Comparison of ENCODE assay signal across 8 cellular contexts in genomic region chr12:57590536-57590891, GRCh38. TPM values are rescaled to one million over a fixed set of nuclear protein-coding genes. Genes with fewer than 3 reads are reported as not detected.
DNase-seq lines count a peak whose midpoint lies in the region; ATAC-seq and TF ChIP-seq lines count a peak whose summit lies in the region.

No MANE protein-coding gene starts in this region.

- H3K23ac ChIP-seq in neuronal stem cell (ENCODE audit: low read depth, low read length, poor library complexity), result no peak overlapping the region

- H3K4me3 ChIP-seq in effector memory CD4-positive, alpha-beta T cell (ENCODE audit: insufficient read depth, low read depth, low read length, poor library complexity, severe bottlenecking), result peak overlapping the region; percentile 71
- peak overlapping the region; percentile 77 to 93 for H3K4me3 ChIP-seq in neuronal stem cell (ENCODE audit: low read length in 2 of 2)

- peaks cover 22% of the 10 kb centered on the region for H3K4me1 Mint-ChIP-seq in Calu3 (ENCODE audit: low read depth, unreplicated experiment)

- H3K27me3 ChIP-seq in effector memory CD4-positive, alpha-beta T cell (replicated peaks; ENCODE audit: control insufficient read depth, insufficient read depth, low read length, poor library complexity, severe bottlenecking), result no peaks in the 10 kb centered on the region
- H3K27me3 ChIP-seq in neuronal stem cell (ENCODE audit: control insufficient read depth in 3 of 3, insufficient read depth in 3 of 3, low read depth in 1 of 3, low read length in 3 of 3), result no peaks in the 10 kb centered on the region

- peaks cover 18% of the 10 kb centered on the region for H3K4me1 ChIP-seq in effector memory CD4-positive, alpha-beta T cell (ENCODE audit: control insufficient read depth, insufficient read depth, low read length, poor library complexity, severe bottlenecking)
- peaks cover 5 to 6% of the 10 kb centered on the region in 2 donors for H3K4me1 ChIP-seq in neuronal stem cell (ENCODE audit: control insufficient read depth in 2 of 2, insufficient read depth in 1 of 2, low read depth in 1 of 2, low read length in 2 of 2)

- no peak overlapping the region for H4K8ac ChIP-seq in neuronal stem cell (ENCODE audit: low read depth, low read length)

- no peak overlapping the region for H2BK5ac ChIP-seq in neuronal stem cell (ENCODE audit: low read length)

- no TSS peak for BruUV-seq in Calu3 (replicated peaks; lab: Mats Ljungman, UMichigan)

- H3K9ac ChIP-seq in neuronal stem cell (ENCODE audit: low read depth, low read length, poor library complexity), result no peak overlapping the region

- peaks cover 5% of the 10 kb centered on the region for H3K36me3 ChIP-seq in effector memory CD4-positive, alpha-beta T cell (ENCODE audit: control insufficient read depth, insufficient read depth, low read length)
- H3K36me3 ChIP-seq in neuronal stem cell (replicated peaks in 1 of 2; ENCODE audit: control insufficient read depth in 2 of 2, insufficient read depth in 2 of 2, low read length in 2 of 2), result peaks cover 0 to 7% of the 10 kb centered on the region in 2 donors

- no peak overlapping the region for H2BK120ac ChIP-seq in neuronal stem cell (ENCODE audit: low read depth, low read length)

- peak overlapping the region; percentile 61 for H3K27ac ChIP-seq in effector memory CD4-positive, alpha-beta T cell (ENCODE audit: insufficient read depth, low read length, poor library complexity, severe bottlenecking)
- no peak overlapping the region for H3K27ac ChIP-seq in neuronal stem cell (replicated peaks; ENCODE audit: low read length)

- H3K18ac ChIP-seq in neuronal stem cell (ENCODE audit: low read length), result no peak overlapping the region

- peaks cover 23% of the 10 kb centered on the region for H3K36me3 Mint-ChIP-seq in Calu3 (ENCODE audit: insufficient read depth, unreplicated experiment)

- DNase-seq in Calu3 (no peak), NCI-H146 (lab: John Stamatoyannopoulos, UW) (peak; percentile 25), neuronal stem cell (ENCODE audit: low spot score) (no peak), COR-L47 (lab: John Stamatoyannopoulos, UW) (no peak)
- no peak for DNase-seq in effector memory CD4-positive, alpha-beta T cell
- no peak for DNase-seq in activated effector memory CD4-positive, alpha-beta T cell treated with Interleukin-2 at 50 U/mL for 16 hours

- WGBS in neuronal stem cell (ENCODE audit: extremely low coverage in 2 of 2, insufficient read length in 2 of 2, insufficient replicate concordance in 1 of 2), 2 donors, result no CpG with 5 or more reads among the region's 4 CpGs

- ATAC-seq in GM19452 (IDR thresholded peaks at IDR 0.05; ENCODE audit: unreplicated experiment) (no peak), GM21423 (IDR thresholded peaks at IDR 0.05; ENCODE audit: unreplicated experiment) (no peak)

- H3K27ac Mint-ChIP-seq in Calu3 (ENCODE audit: unreplicated experiment), result peak overlapping the region; percentile 94

- no peak overlapping the region for H2BK12ac ChIP-seq in neuronal stem cell (ENCODE audit: low read length)

- CTCF ChIA-PET in Calu3 (lab: Charles Lee), result interaction anchor here (1.0 kb wide), 1 partner anchor 53 kb away, joined by 3 read pairs; no protein-coding TSS in a partner anchor

- H3K27me3 Mint-ChIP-seq in Calu3 (ENCODE audit: unreplicated experiment), result peaks cover 12% of the 10 kb centered on the region

- H2BK15ac ChIP-seq in neuronal stem cell (ENCODE audit: low read length), result no peak overlapping the region

- no peaks in the 10 kb centered on the region for H3K9me3 ChIP-seq in effector memory CD4-positive, alpha-beta T cell (ENCODE audit: control insufficient read depth, low read length)
- no peaks in the 10 kb centered on the region for H3K9me3 ChIP-seq in neuronal stem cell (replicated peaks in 1 of 2; ENCODE audit: control insufficient read depth in 2 of 2, insufficient read depth in 1 of 2, low read depth in 1 of 2, low read length in 2 of 2)

- H3K4me3 Mint-ChIP-seq in Calu3 (ENCODE audit: low read depth, unreplicated experiment), result peak overlapping the region; percentile 93

- no peak for TF ChIP-seq CTCF in Calu3 (IDR thresholded peaks at IDR 0.05; ENCODE audit: unreplicated experiment)

- peaks cover 3% of the 10 kb centered on the region for H3K9me3 Mint-ChIP-seq in Calu3 (ENCODE audit: low read depth, unreplicated experiment)

- no peak overlapping the region for H3K14ac ChIP-seq in neuronal stem cell (ENCODE audit: low read length)

- H3K4me2 ChIP-seq in neuronal stem cell (ENCODE audit: insufficient read depth, low read length, poor library complexity, severe bottlenecking), result peak overlapping the region; percentile 85

- H2AFZ ChIP-seq in neuronal stem cell (ENCODE audit: low read length), result peak overlapping the region; percentile 97

- intact Hi-C loops in Calu3 (cut with micrococcal nuclease; ENCODE audit: unreplicated experiment), result no loop called here

- H3K4ac ChIP-seq in neuronal stem cell (ENCODE audit: low read length), result no peak overlapping the region

- no peak overlapping the region for H4K91ac ChIP-seq in neuronal stem cell (ENCODE audit: low read depth, low read length, poor library complexity)

- H2AK5ac ChIP-seq in neuronal stem cell (ENCODE audit: low read depth, low read length), result no peak overlapping the region

- H3K79me1 ChIP-seq in neuronal stem cell (ENCODE audit: low read depth, low read length), result no peaks in the 10 kb centered on the region

RNA-seq across cellular contexts. Expression of gene PIP4K2C, which starts 0.5 kb away (rescaled TPM):
- 66.3 and 80.3 TPM in 2 replicates for total RNA-seq in Calu3 (2022)
- polyA plus RNA-seq in neuronal stem cell (2013, experiment 1 of 2), result 9.6 TPM
- polyA plus RNA-seq in neuronal stem cell (2013, experiment 2 of 2), result 9.4 TPM

RNA-seq across cellular contexts. Expression of gene DTX3, which starts 14.1 kb away (rescaled TPM):
- 23.1 and 25.9 TPM in 2 replicates for total RNA-seq in Calu3 (2022)
- 66.7 TPM for polyA plus RNA-seq in neuronal stem cell (2013, experiment 1 of 2)
- 64.9 TPM for polyA plus RNA-seq in neuronal stem cell (2013, experiment 2 of 2)

RNA-seq across cellular contexts. Expression of gene ARHGEF25, which starts 20.7 kb away (rescaled TPM):
- 2.2 and 4.7 TPM in 2 replicates for total RNA-seq in Calu3 (2022)
- polyA plus RNA-seq in neuronal stem cell (2013, experiment 1 of 2), result 14.2 TPM
- polyA plus RNA-seq in neuronal stem cell (2013, experiment 2 of 2), result 13.8 TPM

RNA-seq across cellular contexts. Expression of gene KIF5A, which starts 40.7 kb away (rescaled TPM):
- total RNA-seq in Calu3 (2022), result 0.10 TPM in 1 of 2 replicates, not detected in the other
- polyA plus RNA-seq in neuronal stem cell (2013, experiment 1 of 2), result 3.7 TPM
- 3.8 TPM for polyA plus RNA-seq in neuronal stem cell (2013, experiment 2 of 2)

RNA-seq across cellular contexts. Expression of gene B4GALNT1, which starts 42.5 kb away (rescaled TPM):
- total RNA-seq in Calu3 (2022), result 8.1 and 11.1 TPM in 2 replicates
- polyA plus RNA-seq in neuronal stem cell (2013, experiment 1 of 2), result 1.8 TPM
- polyA plus RNA-seq in neuronal stem cell (2013, experiment 2 of 2), result 1.6 TPM
